Comparison of ENCODE assay signal across 8 cellular contexts in the genomic region with DNA sequence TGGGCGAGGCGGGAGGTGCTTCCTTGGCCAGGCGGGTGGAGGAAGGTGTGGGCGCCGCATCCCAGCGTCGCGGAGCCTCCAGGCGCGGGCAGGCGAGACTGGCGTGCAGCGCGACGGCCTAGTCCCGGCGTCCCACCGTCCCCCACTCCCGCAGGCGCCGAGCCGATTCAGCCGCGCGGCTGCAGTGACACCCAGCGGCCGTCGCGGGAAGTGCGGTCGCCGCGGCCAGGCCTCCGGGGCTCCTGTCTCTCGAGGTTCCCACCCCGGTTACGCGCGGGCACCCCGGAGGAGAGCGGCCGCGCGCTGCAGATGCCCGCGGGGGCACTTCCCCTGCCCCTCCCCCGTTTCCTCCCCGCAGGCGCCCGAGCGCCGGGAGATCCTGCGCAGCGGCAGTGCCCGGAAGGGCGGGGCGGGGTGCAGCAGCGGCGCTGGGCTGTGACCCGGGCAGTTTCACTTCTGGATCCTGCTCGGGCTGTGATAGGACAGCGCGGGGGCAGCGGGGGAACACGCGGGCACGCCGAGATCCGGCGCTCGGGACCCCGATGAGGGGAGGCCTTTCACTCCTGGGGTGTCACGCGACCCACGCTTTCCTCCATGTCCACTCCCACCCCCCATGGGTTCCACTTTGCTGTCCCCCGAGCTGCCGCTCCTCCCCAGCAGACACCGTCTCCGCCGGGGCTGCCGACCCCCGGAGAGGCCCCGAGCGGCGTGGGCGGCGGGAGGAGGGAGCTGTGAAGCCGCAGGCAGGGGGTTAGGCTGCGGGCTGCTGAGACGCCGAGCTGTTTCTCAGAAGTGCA. TPM values are rescaled to one million over a fixed set of nuclear protein-coding genes. Genes with fewer than 3 reads are reported as not detected.
A peak's percentile ranks its signal among the peaks of the same experiment; 100 is the strongest.
DNase-seq lines count a peak whose midpoint lies in the region; ATAC-seq and TF ChIP-seq lines count a peak whose summit lies in the region.

No MANE protein-coding gene starts in this region.

- peaks cover 8% of the 10 kb centered on the region for H3K4me1 Mint-ChIP-seq in Caco-2 (ENCODE audit: low read depth, unreplicated experiment)
- H3K4me1 Mint-ChIP-seq in activated CD8-positive, alpha-beta memory T cell treated with anti-CD3 and anti-CD28 coated beads, Interleukin-2, amount 10 ng/mL, durations not matched to agents 7 days and 5 days, result peaks cover 62% of the 10 kb centered on the region
- peaks cover 44% of the 10 kb centered on the region for H3K4me1 Mint-ChIP-seq in mesothelial cell of epicardium

- H3K27ac Mint-ChIP-seq in Caco-2 (ENCODE audit: unreplicated experiment) (peak overlapping the region; percentile 57), mesothelial cell of epicardium (peak overlapping the region; percentile 34)
- H3K27ac Mint-ChIP-seq in activated CD8-positive, alpha-beta memory T cell treated with anti-CD3 and anti-CD28 coated beads, Interleukin-2, amount 10 ng/mL, durations not matched to agents 7 days and 5 days, result peak overlapping the region; percentile 91

- DNase-seq in Caco-2 (peak; percentile 86 to 95), HS-27A (ENCODE audit: low read depth) (peak; percentile 56), NOMO-1 (lab: John Stamatoyannopoulos, UW; ENCODE audit: unreplicated experiment in 2 of 2) (peak; percentile 92 to 98), mesothelial cell of epicardium (ENCODE audit: low spot score in 2 of 2, unreplicated experiment in 2 of 2) (peak; percentile 77 to 95)
- DNase-seq in activated CD8-positive, alpha-beta memory T cell treated with anti-CD3 and anti-CD28 coated beads, Interleukin-2, amount 10 ng/mL, durations not matched to agents 7 days and 5 days, result peak; percentile 98
- peak; percentile 86 to 93 for DNase-seq in stimulated activated CD8-positive, alpha-beta memory T cell treated with anti-CD3 and anti-CD28 coated beads, Interleukin-15, amount 100 ng/mL, for 4 hours (ENCODE audit: low read depth in 2 of 2)

- no TSS peak for BruUV-seq in Caco-2 (replicated peaks; lab: Mats Ljungman, UMichigan)

- no peaks in the 10 kb centered on the region for H3K9me3 Mint-ChIP-seq in Caco-2 (ENCODE audit: unreplicated experiment)
- no peaks in the 10 kb centered on the region for H3K9me3 Mint-ChIP-seq in activated CD8-positive, alpha-beta memory T cell treated with anti-CD3 and anti-CD28 coated beads, Interleukin-2, amount 10 ng/mL, durations not matched to agents 7 days and 5 days (ENCODE audit: low read depth)
- H3K9me3 Mint-ChIP-seq in mesothelial cell of epicardium, result no peaks in the 10 kb centered on the region

- H3K27me3 ChIP-seq in Caco-2 (replicated peaks; ENCODE audit: control insufficient read depth, insufficient read depth, low read length) (no peaks in the 10 kb centered on the region), endocrine pancreas (ENCODE audit: control insufficient read depth, insufficient read depth, low read length) (no peaks in the 10 kb centered on the region)

- H3K9me3 ChIP-seq in Caco-2 (no peaks in the 10 kb centered on the region), endocrine pancreas (ENCODE audit: control insufficient read depth, low read length) (no peaks in the 10 kb centered on the region)

- intact Hi-C loops in Caco-2 (cut with micrococcal nuclease; ENCODE audit: unreplicated experiment), result loop anchor here (1.0 to 10.0 kb wide), 5 partner anchors 15 to 200 kb away; a partner anchor contains a TSS

- H3K4me1 ChIP-seq in Caco-2 (peaks cover 16% of the 10 kb centered on the region), endocrine pancreas (ENCODE audit: control insufficient read depth, insufficient read depth, low read length) (no peaks in the 10 kb centered on the region)

- CTCF ChIA-PET in Caco-2 (lab: Charles Lee), result interaction anchor here (1.0 to 2.4 kb wide), 8 partner anchors 10 to 228 kb away, joined by 3 to 15 read pairs (median 5); a partner anchor contains a TSS
- CTCF ChIA-PET in activated CD8-positive, alpha-beta memory T cell treated with anti-CD3 and anti-CD28 coated beads, Interleukin-2, amount 10 ng/mL, durations not matched to agents 7 days and 5 days (lab: Charles Lee), result interaction anchor here (0.7 to 4.1 kb wide), 25 partner anchors 10 to 206 kb away, joined by 3 to 36 read pairs (median 6); a partner anchor contains a TSS

- ATAC-seq in GM19468 (IDR thresholded peaks at IDR 0.05; ENCODE audit: extremely low read depth, unreplicated experiment), result peak; percentile 69
- ATAC-seq in activated CD8-positive, alpha-beta memory T cell treated with anti-CD3 and anti-CD28 coated beads, Interleukin-2, amount 10 ng/mL, durations not matched to agents 7 days and 5 days, result peak; percentile 87

- TF ChIP-seq CTCF in Caco-2 (IDR thresholded peaks at IDR 0.05; ENCODE audit: insufficient read depth in 1 of 2, low read depth in 1 of 2, low read length in 1 of 2, severe bottlenecking in 1 of 2, unreplicated experiment in 1 of 2), result peak; percentile 84 to 99
- peak; percentile 99 for TF ChIP-seq CTCF in mesothelial cell of epicardium (IDR thresholded peaks at IDR 0.05; ENCODE audit: unreplicated experiment)

- H3K4me3 Mint-ChIP-seq in Caco-2 (ENCODE audit: unreplicated experiment) (peak overlapping the region; percentile 71), mesothelial cell of epicardium (peak overlapping the region; percentile 54)
- H3K4me3 Mint-ChIP-seq in activated CD8-positive, alpha-beta memory T cell treated with anti-CD3 and anti-CD28 coated beads, Interleukin-2, amount 10 ng/mL, durations not matched to agents 7 days and 5 days, result peak overlapping the region; percentile 78

- H3K36me3 Mint-ChIP-seq in Caco-2 (ENCODE audit: insufficient read depth, unreplicated experiment) (no peaks in the 10 kb centered on the region), mesothelial cell of epicardium (no peaks in the 10 kb centered on the region)
- peaks cover 3% of the 10 kb centered on the region for H3K36me3 Mint-ChIP-seq in activated CD8-positive, alpha-beta memory T cell treated with anti-CD3 and anti-CD28 coated beads, Interleukin-2, amount 10 ng/mL, durations not matched to agents 7 days and 5 days

- H3K27me3 Mint-ChIP-seq in Caco-2 (ENCODE audit: insufficient read depth, unreplicated experiment) (peaks cover 4% of the 10 kb centered on the region), mesothelial cell of epicardium (ENCODE audit: low read depth) (peaks cover 9% of the 10 kb centered on the region)
- H3K27me3 Mint-ChIP-seq in activated CD8-positive, alpha-beta memory T cell treated with anti-CD3 and anti-CD28 coated beads, Interleukin-2, amount 10 ng/mL, durations not matched to agents 7 days and 5 days, result no peaks in the 10 kb centered on the region

- H3K4me3 ChIP-seq in Caco-2 (ENCODE audit: low read depth, low read length) (peak overlapping the region; percentile 85), endocrine pancreas (ENCODE audit: control insufficient read depth, insufficient read depth, low read length) (no peak overlapping the region)

- H3K36me3 ChIP-seq in Caco-2 (ENCODE audit: control insufficient read depth, insufficient read depth, low read length), result no peaks in the 10 kb centered on the region
- H3K36me3 ChIP-seq in endocrine pancreas (ENCODE audit: control insufficient read depth, insufficient read depth, low read length), result no peaks in the 10 kb centered on the region

- POLR2A ChIA-PET in Caco-2 (lab: Charles Lee), result interaction anchor here (0.7 to 1.8 kb wide), 5 partner anchors 15 to 217 kb away, joined by 3 to 12 read pairs (median 4); a partner anchor contains a TSS

- peak overlapping the region; percentile 76 for H3K9ac ChIP-seq in endocrine pancreas (ENCODE audit: control insufficient read depth, insufficient read depth, low read length)

RNA-seq across cellular contexts. Expression of a gene that starts 16.6 kb away (rescaled TPM):
- total RNA-seq in Caco-2 (2022) (83.3 and 98.6 TPM in 2 replicates), mesothelial cell of epicardium (44.6 to 53.3 TPM (median 46.4 TPM) in 3 replicates)
- under 1 TPM in 1 of 2 experiments, not detected in 1; 0.19 TPM for total RNA-seq in activated CD8-positive, alpha-beta memory T cell treated with anti-CD3 and anti-CD28 coated beads, Interleukin-2, amount 10 ng/mL, durations not matched to agents 7 days and 5 days

RNA-seq across cellular contexts. Expression of a gene that starts 24.0 kb away (rescaled TPM):
- total RNA-seq in Caco-2 (2022) (42.9 and 46.3 TPM in 2 replicates), mesothelial cell of epicardium (35.3 to 35.9 TPM (median 35.3 TPM) in 3 replicates)
- total RNA-seq in activated CD8-positive, alpha-beta memory T cell treated with anti-CD3 and anti-CD28 coated beads, Interleukin-2, amount 10 ng/mL, durations not matched to agents 7 days and 5 days, result 10 to 100 TPM; 45.9 to 46.8 TPM

RNA-seq across cellular contexts. Expression of a gene that starts 54.5 kb away (rescaled TPM):
- total RNA-seq in Caco-2 (2022) (121 and 124 TPM in 2 replicates), mesothelial cell of epicardium (141 to 146 TPM (median 142 TPM) in 3 replicates)
- 1 to 10 TPM; 3.5 to 4.7 TPM for total RNA-seq in activated CD8-positive, alpha-beta memory T cell treated with anti-CD3 and anti-CD28 coated beads, Interleukin-2, amount 10 ng/mL, durations not matched to agents 7 days and 5 days

Comparison
In these comparisons a context has a peak if more than half of its experiments do, and no peak if none do; other contexts are left out.
1. H3K27ac Mint-ChIP-seq: peak in every context shown above with its lines; median percentile 91 in activated CD8-positive, alpha-beta memory T cell treated with anti-CD3 and anti-CD28 coated beads, Interleukin-2, amount 10 ng/mL, durations not matched to agents 7 days and 5 days; 57 in Caco-2; 34 in mesothelial cell of epicardium.
2. RNA of a gene that starts 16.6 kb away (total RNA-seq): 83.3 to 98.6 TPM in Caco-2 and 44.6 to 53.3 TPM in mesothelial cell of epicardium; 0.19 TPM in activated CD8-positive, alpha-beta memory T cell treated with anti-CD3 and anti-CD28 coated beads, Interleukin-2, amount 10 ng/mL, durations not matched to agents 7 days and 5 days; every median in the first group is over 10 times any median in the second.
3. RNA of a gene that starts 54.5 kb away (total RNA-seq): 141 to 146 TPM in mesothelial cell of epicardium and 121 to 124 TPM in Caco-2; 3.5 to 4.7 TPM in activated CD8-positive, alpha-beta memory T cell treated with anti-CD3 and anti-CD28 coated beads, Interleukin-2, amount 10 ng/mL, durations not matched to agents 7 days and 5 days; every median in the first group is over 10 times any median in the second.
4. Peak in every context shown above with its lines, with median percentiles within 50 percentile points of each other: DNase-seq and H3K4me3 Mint-ChIP-seq.